ENCODE assay signal across 1 cellular context in the genomic region with DNA sequence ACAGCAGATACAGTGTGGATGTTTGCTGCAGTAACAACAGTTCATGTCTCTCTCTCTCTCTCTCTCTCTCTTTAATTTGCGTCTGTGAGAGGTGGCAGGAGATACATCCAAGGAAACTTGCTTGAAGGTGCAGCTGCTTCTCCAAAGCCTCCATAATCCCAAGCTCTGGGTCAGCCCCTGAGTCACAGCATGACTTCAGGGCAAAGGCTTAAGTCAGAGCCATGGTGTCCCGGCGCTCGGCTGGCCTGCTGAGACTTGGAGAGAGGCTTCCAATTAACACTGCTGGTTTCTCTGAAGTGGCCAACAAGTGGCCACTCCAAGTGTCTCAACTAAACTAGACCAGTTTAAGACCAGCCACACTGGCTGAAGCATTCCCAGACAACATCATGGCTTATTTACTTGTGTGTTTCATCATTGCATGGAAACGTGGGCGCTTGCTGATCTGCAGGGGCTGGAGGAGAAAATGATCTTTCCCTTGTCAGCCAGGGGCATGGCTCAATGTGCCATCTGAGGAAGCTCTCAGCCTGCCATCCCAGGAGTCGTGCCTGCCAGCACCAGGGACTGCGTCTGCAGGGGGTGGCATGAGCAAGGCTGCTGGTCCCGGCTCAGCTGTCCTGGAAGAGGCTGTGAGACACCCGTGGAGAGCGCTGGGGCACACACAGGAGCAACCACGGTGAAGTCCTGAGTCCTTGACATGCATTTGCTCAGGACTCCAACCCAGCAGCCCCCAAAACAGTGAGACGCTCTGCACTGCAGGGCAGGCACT.
TF ChIP-seq lines count a peak whose summit lies in the region.

No MANE protein-coding gene starts in this region.

TF ChIP-seq in GM23338, 12 proteins besides CTCF, POLR2A, EP300 and RAD21:
- TF ChIP-seq, protein P1, sequence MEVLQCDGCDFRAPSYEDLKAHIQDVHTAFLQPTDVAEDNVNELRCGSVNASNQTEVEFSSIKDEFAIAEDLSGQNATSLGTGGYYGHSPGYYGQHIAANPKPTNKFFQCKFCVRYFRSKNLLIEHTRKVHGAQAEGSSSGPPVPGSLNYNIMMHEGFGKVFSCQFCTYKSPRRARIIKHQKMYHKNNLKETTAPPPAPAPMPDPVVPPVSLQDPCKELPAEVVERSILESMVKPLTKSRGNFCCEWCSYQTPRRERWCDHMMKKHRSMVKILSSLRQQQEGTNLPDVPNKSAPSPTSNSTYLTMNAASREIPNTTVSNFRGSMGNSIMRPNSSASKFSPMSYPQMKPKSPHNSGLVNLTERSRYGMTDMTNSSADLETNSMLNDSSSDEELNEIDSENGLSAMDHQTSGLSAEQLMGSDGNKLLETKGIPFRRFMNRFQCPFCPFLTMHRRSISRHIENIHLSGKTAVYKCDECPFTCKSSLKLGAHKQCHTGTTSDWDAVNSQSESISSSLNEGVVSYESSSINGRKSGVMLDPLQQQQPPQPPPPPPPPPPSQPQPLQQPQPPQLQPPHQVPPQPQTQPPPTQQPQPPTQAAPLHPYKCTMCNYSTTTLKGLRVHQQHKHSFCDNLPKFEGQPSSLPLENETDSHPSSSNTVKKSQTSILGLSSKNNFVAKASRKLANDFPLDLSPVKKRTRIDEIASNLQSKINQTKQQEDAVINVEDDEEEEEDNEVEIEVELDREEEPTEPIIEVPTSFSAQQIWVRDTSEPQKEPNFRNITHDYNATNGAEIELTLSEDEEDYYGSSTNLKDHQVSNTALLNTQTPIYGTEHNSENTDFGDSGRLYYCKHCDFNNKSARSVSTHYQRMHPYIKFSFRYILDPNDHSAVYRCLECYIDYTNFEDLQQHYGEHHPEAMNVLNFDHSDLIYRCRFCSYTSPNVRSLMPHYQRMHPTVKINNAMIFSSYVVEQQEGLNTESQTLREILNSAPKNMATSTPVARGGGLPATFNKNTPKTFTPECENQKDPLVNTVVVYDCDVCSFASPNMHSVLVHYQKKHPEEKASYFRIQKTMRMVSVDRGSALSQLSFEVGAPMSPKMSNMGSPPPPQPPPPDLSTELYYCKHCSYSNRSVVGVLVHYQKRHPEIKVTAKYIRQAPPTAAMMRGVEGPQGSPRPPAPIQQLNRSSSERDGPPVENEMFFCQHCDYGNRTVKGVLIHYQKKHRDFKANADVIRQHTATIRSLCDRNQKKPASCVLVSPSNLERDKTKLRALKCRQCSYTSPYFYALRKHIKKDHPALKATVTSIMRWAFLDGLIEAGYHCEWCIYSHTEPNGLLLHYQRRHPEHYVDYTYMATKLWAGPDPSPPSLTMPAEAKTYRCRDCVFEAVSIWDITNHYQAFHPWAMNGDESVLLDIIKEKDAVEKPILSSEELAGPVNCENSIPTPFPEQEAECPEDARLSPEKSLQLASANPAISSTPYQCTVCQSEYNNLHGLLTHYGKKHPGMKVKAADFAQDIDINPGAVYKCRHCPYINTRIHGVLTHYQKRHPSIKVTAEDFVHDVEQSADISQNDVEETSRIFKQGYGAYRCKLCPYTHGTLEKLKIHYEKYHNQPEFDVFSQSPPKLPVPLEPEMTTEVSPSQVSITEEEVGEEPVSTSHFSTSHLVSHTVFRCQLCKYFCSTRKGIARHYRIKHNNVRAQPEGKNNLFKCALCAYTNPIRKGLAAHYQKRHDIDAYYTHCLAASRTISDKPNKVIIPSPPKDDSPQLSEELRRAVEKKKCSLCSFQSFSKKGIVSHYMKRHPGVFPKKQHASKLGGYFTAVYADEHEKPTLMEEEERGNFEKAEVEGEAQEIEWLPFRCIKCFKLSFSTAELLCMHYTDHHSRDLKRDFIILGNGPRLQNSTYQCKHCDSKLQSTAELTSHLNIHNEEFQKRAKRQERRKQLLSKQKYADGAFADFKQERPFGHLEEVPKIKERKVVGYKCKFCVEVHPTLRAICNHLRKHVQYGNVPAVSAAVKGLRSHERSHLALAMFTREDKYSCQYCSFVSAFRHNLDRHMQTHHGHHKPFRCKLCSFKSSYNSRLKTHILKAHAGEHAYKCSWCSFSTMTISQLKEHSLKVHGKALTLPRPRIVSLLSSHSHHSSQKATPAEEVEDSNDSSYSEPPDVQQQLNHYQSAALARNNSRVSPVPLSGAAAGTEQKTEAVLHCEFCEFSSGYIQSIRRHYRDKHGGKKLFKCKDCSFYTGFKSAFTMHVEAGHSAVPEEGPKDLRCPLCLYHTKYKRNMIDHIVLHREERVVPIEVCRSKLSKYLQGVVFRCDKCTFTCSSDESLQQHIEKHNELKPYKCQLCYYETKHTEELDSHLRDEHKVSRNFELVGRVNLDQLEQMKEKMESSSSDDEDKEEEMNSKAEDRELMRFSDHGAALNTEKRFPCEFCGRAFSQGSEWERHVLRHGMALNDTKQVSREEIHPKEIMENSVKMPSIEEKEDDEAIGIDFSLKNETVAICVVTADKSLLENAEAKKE (CRISPR knock-in tag; IDR thresholded peaks at IDR 0.05), result no peak
- TF ChIP-seq POLR2AphosphoS5 (IDR thresholded peaks at IDR 0.05; ENCODE audit: low read depth) (no peak), NANOG (IDR thresholded peaks at IDR 0.05; ENCODE audit: borderline replicate concordance) (no peak), EZH2phosphoT487 (IDR thresholded peaks at IDR 0.05; ENCODE audit: unreplicated experiment) (no peak), STAT1 (IDR thresholded peaks at IDR 0.05; ENCODE audit: unreplicated experiment) (no peak), JUNB (IDR thresholded peaks at IDR 0.05; ENCODE audit: unreplicated experiment) (no peak), ZNF114 (CRISPR knock-in tag; IDR thresholded peaks at IDR 0.05) (no peak), EZH2 (IDR thresholded peaks at IDR 0.05; ENCODE audit: low read depth, unreplicated experiment) (no peak), CREB1 (CRISPR knock-in tag; IDR thresholded peaks at IDR 0.05; ENCODE audit: low read depth) (no peak), ZNF331 (CRISPR knock-in tag; IDR thresholded peaks at IDR 0.05; ENCODE audit: low read depth) (no peak)
- TF ChIP-seq, protein P2, sequence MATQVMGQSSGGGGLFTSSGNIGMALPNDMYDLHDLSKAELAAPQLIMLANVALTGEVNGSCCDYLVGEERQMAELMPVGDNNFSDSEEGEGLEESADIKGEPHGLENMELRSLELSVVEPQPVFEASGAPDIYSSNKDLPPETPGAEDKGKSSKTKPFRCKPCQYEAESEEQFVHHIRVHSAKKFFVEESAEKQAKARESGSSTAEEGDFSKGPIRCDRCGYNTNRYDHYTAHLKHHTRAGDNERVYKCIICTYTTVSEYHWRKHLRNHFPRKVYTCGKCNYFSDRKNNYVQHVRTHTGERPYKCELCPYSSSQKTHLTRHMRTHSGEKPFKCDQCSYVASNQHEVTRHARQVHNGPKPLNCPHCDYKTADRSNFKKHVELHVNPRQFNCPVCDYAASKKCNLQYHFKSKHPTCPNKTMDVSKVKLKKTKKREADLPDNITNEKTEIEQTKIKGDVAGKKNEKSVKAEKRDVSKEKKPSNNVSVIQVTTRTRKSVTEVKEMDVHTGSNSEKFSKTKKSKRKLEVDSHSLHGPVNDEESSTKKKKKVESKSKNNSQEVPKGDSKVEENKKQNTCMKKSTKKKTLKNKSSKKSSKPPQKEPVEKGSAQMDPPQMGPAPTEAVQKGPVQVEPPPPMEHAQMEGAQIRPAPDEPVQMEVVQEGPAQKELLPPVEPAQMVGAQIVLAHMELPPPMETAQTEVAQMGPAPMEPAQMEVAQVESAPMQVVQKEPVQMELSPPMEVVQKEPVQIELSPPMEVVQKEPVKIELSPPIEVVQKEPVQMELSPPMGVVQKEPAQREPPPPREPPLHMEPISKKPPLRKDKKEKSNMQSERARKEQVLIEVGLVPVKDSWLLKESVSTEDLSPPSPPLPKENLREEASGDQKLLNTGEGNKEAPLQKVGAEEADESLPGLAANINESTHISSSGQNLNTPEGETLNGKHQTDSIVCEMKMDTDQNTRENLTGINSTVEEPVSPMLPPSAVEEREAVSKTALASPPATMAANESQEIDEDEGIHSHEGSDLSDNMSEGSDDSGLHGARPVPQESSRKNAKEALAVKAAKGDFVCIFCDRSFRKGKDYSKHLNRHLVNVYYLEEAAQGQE (IDR thresholded peaks at IDR 0.05; ENCODE audit: unreplicated experiment), result no peak
- TF ChIP-seq, protein P3, sequence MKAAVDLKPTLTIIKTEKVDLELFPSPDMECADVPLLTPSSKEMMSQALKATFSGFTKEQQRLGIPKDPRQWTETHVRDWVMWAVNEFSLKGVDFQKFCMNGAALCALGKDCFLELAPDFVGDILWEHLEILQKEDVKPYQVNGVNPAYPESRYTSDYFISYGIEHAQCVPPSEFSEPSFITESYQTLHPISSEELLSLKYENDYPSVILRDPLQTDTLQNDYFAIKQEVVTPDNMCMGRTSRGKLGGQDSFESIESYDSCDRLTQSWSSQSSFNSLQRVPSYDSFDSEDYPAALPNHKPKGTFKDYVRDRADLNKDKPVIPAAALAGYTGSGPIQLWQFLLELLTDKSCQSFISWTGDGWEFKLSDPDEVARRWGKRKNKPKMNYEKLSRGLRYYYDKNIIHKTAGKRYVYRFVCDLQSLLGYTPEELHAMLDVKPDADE (IDR thresholded peaks at IDR 0.05), result no peak
